ENCODE assay signal across 1 cellular context in the genomic region with DNA sequence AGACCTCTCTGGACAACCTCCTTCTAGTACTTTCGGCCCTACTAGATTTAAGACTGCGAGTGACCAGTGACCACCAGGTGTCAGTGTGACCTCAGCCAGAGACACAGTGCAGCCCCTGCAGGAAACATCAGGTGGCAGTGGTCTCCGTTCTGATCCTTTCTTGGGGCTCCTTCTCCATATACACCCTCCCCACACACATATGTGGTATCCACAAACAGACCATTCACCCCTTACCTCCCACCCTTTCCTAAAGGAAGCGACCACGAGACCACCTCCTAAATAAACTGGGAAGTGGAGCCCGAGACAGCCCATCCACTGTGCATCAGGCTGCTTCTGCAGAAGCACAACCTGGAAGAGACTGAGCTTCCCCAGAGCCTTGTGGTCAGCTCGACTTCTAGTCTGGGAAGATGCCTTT.
TF ChIP-seq lines count a peak whose summit lies in the region.

No MANE protein-coding gene starts in this region.

TF ChIP-seq in K562, 482 proteins besides CTCF, POLR2A, EP300 and RAD21 (continued from another document):
- TF ChIP-seq, protein P1, sequence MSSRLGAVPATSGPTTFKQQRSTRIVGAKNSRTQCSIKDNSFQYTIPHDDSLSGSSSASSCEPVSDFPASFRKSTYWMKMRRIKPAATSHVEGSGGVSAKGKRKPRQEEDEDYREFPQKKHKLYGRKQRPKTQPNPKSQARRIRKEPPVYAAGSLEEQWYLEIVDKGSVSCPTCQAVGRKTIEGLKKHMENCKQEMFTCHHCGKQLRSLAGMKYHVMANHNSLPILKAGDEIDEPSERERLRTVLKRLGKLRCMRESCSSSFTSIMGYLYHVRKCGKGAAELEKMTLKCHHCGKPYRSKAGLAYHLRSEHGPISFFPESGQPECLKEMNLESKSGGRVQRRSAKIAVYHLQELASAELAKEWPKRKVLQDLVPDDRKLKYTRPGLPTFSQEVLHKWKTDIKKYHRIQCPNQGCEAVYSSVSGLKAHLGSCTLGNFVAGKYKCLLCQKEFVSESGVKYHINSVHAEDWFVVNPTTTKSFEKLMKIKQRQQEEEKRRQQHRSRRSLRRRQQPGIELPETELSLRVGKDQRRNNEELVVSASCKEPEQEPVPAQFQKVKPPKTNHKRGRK (tag; IDR thresholded peaks at IDR 0.05) = no peak
- TF ChIP-seq ZNF146 (CRISPR knock-in tag; IDR thresholded peaks at IDR 0.05; ENCODE audit: unreplicated experiment) (no peak), JUN (IDR thresholded peaks at IDR 0.05; ENCODE audit: borderline replicate concordance, low read depth, low read length) (peak; percentile 42; the same call in 1 of the 2 replicates), JUN (CRISPR knock-in tag; IDR thresholded peaks at IDR 0.05; ENCODE audit: borderline replicate concordance) (no peak), SMAD3 (CRISPR knock-in tag; conservative IDR thresholded peaks at IDR 0.05) (no peak), TCF7L2 (IDR thresholded peaks at IDR 0.05; ENCODE audit: low read depth, low read length) (no peak), SMAD2 (IDR thresholded peaks at IDR 0.05; ENCODE audit: low read depth, low read length) (no peak), SMARCB1 (IDR thresholded peaks at IDR 0.05; ENCODE audit: insufficient read length, low read depth) (no peak), ZNF79 (CRISPR knock-in tag; IDR thresholded peaks at IDR 0.05; ENCODE audit: low read depth) (no peak), RBFOX2 (IDR thresholded peaks at IDR 0.05; ENCODE audit: low read depth, low read length) (no peak), GABPB1 (CRISPR knock-in tag; IDR thresholded peaks at IDR 0.05) (no peak), KLF16 (IDR thresholded peaks at IDR 0.05) (no peak; the same call in 1 of the 2 replicates), KDM1A (IDR thresholded peaks at IDR 0.05) (no peak), TCFL5 (CRISPR knock-in tag; conservative IDR thresholded peaks at IDR 0.05) (no peak), TRIM28 (IDR thresholded peaks at IDR 0.05) (no peak)
- TF ChIP-seq, protein P2, sequence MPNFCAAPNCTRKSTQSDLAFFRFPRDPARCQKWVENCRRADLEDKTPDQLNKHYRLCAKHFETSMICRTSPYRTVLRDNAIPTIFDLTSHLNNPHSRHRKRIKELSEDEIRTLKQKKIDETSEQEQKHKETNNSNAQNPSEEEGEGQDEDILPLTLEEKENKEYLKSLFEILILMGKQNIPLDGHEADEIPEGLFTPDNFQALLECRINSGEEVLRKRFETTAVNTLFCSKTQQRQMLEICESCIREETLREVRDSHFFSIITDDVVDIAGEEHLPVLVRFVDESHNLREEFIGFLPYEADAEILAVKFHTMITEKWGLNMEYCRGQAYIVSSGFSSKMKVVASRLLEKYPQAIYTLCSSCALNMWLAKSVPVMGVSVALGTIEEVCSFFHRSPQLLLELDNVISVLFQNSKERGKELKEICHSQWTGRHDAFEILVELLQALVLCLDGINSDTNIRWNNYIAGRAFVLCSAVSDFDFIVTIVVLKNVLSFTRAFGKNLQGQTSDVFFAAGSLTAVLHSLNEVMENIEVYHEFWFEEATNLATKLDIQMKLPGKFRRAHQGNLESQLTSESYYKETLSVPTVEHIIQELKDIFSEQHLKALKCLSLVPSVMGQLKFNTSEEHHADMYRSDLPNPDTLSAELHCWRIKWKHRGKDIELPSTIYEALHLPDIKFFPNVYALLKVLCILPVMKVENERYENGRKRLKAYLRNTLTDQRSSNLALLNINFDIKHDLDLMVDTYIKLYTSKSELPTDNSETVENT (CRISPR knock-in tag; IDR thresholded peaks at IDR 0.05) = no peak
- TF ChIP-seq, protein P3, sequence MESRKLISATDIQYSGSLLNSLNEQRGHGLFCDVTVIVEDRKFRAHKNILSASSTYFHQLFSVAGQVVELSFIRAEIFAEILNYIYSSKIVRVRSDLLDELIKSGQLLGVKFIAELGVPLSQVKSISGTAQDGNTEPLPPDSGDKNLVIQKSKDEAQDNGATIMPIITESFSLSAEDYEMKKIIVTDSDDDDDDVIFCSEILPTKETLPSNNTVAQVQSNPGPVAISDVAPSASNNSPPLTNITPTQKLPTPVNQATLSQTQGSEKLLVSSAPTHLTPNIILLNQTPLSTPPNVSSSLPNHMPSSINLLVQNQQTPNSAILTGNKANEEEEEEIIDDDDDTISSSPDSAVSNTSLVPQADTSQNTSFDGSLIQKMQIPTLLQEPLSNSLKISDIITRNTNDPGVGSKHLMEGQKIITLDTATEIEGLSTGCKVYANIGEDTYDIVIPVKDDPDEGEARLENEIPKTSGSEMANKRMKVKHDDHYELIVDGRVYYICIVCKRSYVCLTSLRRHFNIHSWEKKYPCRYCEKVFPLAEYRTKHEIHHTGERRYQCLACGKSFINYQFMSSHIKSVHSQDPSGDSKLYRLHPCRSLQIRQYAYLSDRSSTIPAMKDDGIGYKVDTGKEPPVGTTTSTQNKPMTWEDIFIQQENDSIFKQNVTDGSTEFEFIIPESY (CRISPR knock-in tag; IDR thresholded peaks at IDR 0.05) = peak; percentile 55; the same call in 1 of the 2 replicates
- TF ChIP-seq, protein P4, sequence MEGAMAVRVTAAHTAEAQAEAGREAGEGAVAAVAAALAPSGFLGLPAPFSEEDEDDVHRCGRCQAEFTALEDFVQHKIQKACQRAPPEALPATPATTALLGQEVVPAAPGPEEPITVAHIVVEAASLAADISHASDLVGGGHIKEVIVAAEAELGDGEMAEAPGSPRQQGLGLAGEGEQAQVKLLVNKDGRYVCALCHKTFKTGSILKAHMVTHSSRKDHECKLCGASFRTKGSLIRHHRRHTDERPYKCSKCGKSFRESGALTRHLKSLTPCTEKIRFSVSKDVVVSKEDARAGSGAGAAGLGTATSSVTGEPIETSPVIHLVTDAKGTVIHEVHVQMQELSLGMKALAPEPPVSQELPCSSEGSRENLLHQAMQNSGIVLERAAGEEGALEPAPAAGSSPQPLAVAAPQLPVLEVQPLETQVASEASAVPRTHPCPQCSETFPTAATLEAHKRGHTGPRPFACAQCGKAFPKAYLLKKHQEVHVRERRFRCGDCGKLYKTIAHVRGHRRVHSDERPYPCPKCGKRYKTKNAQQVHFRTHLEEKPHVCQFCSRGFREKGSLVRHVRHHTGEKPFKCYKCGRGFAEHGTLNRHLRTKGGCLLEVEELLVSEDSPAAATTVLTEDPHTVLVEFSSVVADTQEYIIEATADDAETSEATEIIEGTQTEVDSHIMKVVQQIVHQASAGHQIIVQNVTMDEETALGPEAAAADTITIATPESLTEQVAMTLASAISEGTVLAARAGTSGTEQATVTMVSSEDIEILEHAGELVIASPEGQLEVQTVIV (CRISPR knock-in tag; IDR thresholded peaks at IDR 0.05; ENCODE audit: borderline replicate concordance) = no peak
- TF ChIP-seq, protein P5, sequence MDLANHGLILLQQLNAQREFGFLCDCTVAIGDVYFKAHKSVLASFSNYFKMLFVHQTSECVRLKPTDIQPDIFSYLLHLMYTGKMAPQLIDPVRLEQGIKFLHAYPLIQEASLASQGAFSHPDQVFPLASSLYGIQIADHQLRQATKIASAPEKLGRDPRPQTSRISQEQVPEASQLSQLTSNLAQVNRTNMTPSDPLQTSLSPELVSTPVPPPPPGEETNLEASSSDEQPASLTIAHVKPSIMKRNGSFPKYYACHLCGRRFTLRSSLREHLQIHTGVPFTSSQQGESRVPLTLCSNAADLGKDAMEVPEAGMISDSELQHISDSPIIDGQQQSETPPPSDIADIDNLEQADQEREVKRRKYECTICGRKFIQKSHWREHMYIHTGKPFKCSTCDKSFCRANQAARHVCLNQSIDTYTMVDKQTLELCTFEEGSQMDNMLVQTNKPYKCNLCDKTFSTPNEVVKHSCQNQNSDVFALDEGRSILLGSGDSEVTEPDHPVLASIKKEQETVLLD (IDR thresholded peaks at IDR 0.05) = no peak
- TF ChIP-seq, protein P6, sequence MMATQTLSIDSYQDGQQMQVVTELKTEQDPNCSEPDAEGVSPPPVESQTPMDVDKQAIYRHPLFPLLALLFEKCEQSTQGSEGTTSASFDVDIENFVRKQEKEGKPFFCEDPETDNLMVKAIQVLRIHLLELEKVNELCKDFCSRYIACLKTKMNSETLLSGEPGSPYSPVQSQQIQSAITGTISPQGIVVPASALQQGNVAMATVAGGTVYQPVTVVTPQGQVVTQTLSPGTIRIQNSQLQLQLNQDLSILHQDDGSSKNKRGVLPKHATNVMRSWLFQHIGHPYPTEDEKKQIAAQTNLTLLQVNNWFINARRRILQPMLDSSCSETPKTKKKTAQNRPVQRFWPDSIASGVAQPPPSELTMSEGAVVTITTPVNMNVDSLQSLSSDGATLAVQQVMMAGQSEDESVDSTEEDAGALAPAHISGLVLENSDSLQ (IDR thresholded peaks at IDR 0.05) = no peak
- TF ChIP-seq, protein P7, sequence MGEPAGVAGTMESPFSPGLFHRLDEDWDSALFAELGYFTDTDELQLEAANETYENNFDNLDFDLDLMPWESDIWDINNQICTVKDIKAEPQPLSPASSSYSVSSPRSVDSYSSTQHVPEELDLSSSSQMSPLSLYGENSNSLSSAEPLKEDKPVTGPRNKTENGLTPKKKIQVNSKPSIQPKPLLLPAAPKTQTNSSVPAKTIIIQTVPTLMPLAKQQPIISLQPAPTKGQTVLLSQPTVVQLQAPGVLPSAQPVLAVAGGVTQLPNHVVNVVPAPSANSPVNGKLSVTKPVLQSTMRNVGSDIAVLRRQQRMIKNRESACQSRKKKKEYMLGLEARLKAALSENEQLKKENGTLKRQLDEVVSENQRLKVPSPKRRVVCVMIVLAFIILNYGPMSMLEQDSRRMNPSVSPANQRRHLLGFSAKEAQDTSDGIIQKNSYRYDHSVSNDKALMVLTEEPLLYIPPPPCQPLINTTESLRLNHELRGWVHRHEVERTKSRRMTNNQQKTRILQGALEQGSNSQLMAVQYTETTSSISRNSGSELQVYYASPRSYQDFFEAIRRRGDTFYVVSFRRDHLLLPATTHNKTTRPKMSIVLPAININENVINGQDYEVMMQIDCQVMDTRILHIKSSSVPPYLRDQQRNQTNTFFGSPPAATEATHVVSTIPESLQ (CRISPR knock-in tag; IDR thresholded peaks at IDR 0.05) = no peak
